19 cellular contexts compared by ENCODE assay signal in the genomic region with DNA sequence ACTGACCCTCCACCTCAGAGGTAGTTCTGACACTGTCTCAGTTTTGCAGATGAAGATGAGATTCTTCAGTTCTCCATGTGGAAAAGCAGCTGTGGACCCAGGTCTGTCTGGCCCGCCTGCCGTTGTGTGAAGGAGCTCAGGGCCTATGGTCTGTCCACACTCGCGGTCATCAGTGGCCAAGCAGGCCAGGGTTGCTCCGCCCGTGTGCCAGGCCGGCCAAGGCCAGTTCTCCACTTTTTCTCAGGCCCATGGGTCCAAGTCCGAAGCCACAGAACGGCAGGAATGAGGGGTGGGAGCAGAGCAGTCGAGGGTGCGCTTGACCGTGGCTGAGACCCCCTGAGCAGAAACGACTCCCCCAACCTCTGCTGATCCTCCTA. TPM values are rescaled to one million over a fixed set of nuclear protein-coding genes. Genes with fewer than 3 reads are reported as not detected.
DNase-seq lines count a peak whose midpoint lies in the region; ATAC-seq and TF ChIP-seq lines count a peak whose summit lies in the region.
"Had no signal": no experiment of that assay in that cellular context is flagged by ENCODE, and none has a peak within 500 bp of the region (broad histone marks: within the 10 kb centered on the region; RNA-seq: fewer than 3 reads in every experiment).

No MANE protein-coding gene starts in this region.

- H3K4me3 ChIP-seq in GM23338 (no peak overlapping the region), PC-9 (no peak overlapping the region), mesendoderm (ENCODE audit: low read length) (no peak overlapping the region)

- no peaks in the 10 kb centered on the region for H4K20me1 ChIP-seq in GM23338 (replicated peaks; ENCODE audit: insufficient read depth)
- no peaks in the 10 kb centered on the region for H4K20me1 ChIP-seq in PC-9 (ENCODE audit: insufficient read depth)

- BruUV-seq in PC-9 (replicated peaks; lab: Mats Ljungman, UMichigan): TSS peak; percentile 25

- H3K9me2 ChIP-seq in GM23338 (ENCODE audit: insufficient read depth): no peaks in the 10 kb centered on the region
- no peaks in the 10 kb centered on the region for H3K9me2 ChIP-seq in PC-9 (ENCODE audit: insufficient read depth)

- no peak overlapping the region for H2BK5ac ChIP-seq in mesendoderm (ENCODE audit: low read length)

- H3K27ac ChIP-seq in GM23338 (ENCODE audit: low read depth): no peak overlapping the region
- no peak overlapping the region for H3K27ac ChIP-seq in PC-9
- no peak overlapping the region for H3K27ac ChIP-seq in mesendoderm (ENCODE audit: low read depth, low read length)
- H3K27ac ChIP-seq: HL-60 had no signal

- H3K4ac ChIP-seq in mesendoderm (ENCODE audit: low read depth, low read length): no peak overlapping the region

- no peaks in the 10 kb centered on the region for H3K9me3 ChIP-seq in PC-9 (ENCODE audit: insufficient read depth, low read depth)
- H3K9me3 ChIP-seq: BE2C had no signal

- H3K36me3 Mint-ChIP-seq in GM23338 (ENCODE audit: low read depth): no peaks in the 10 kb centered on the region
- H3K36me3 Mint-ChIP-seq in type B pancreatic cell: peaks cover 6% of the 10 kb centered on the region

- POLR2A ChIA-PET in PC-9 (lab: Charles Lee; ENCODE audit: unreplicated experiment): no interaction called here

- TF ChIP-seq CTCF in GM23338 (conservative IDR thresholded peaks at IDR 0.05; ENCODE audit: low read depth in 2 of 2): no peak
- no peak for TF ChIP-seq CTCF in PC-9 (conservative IDR thresholded peaks at IDR 0.05)
- TF ChIP-seq CTCF in type B pancreatic cell (conservative IDR thresholded peaks at IDR 0.05): no peak

- no peak overlapping the region for H2BK15ac ChIP-seq in mesendoderm (replicated peaks; ENCODE audit: low read depth)

- H3F3A ChIP-seq in GM23338 (replicated peaks; ENCODE audit: low read depth): no peaks in the 10 kb centered on the region
- no peaks in the 10 kb centered on the region for H3F3A ChIP-seq in PC-9 (ENCODE audit: insufficient read depth, low read depth)

- H3K79me2 ChIP-seq in GM23338 (replicated peaks; ENCODE audit: insufficient read depth): no peaks in the 10 kb centered on the region
- no peaks in the 10 kb centered on the region for H3K79me2 ChIP-seq in PC-9 (ENCODE audit: low read depth)
- no peaks in the 10 kb centered on the region for H3K79me2 ChIP-seq in mesendoderm (ENCODE audit: control insufficient read depth, insufficient read depth, low read length)

- H3K27me3 ChIP-seq in GM23338 (ENCODE audit: insufficient read depth): peaks cover 4% of the 10 kb centered on the region; the same call in 1 of the 2 replicates
- H3K27me3 ChIP-seq in PC-9 (ENCODE audit: insufficient read depth, low read depth): no peaks in the 10 kb centered on the region
- H3K27me3 ChIP-seq in mesendoderm (ENCODE audit: insufficient read depth, low read length, poor library complexity): no peaks in the 10 kb centered on the region
- H3K27me3 ChIP-seq: BE2C had no signal

- DNase-seq in GM23338 (ENCODE audit: low spot score) (no peak), PC-9 (no peak), mesendoderm (no peak), type B pancreatic cell (ENCODE audit: extremely low spot score, unreplicated experiment) (no peak)
- DNase-seq: BE2C; GOT3; Kasumi-1; NCI-H1092 treated with DMSO at 0.1 percent for 48 hours; NCI-H1436 treated with DMSO at 0.1 percent for 48 hours; NCI-H2171 treated with DMSO at 0.1 percent for 48 hours; NCI-H446 treated with DMSO at 0.1 percent for 48 hours; NCI-H82; NK-92 treated with Interleukin-12 subunit alpha and Interleukin-12 subunit beta, amount 100 ng/mL, for 24 hours; SHP77; T-helper 1 cell had no signal

- no peak overlapping the region for H3K27ac Mint-ChIP-seq in GM23338
- peak overlapping the region; percentile 88 for H3K27ac Mint-ChIP-seq in type B pancreatic cell

- H3K4me1 Mint-ChIP-seq in GM23338: peaks cover 13% of the 10 kb centered on the region
- peaks cover 35% of the 10 kb centered on the region for H3K4me1 Mint-ChIP-seq in type B pancreatic cell (ENCODE audit: unreplicated experiment)

- no peak overlapping the region for H4K8ac ChIP-seq in mesendoderm (ENCODE audit: low read depth, low read length)

- CTCF ChIA-PET in PC-9 (lab: Charles Lee): interaction anchor here (0.6 kb wide), 1 partner anchor 636 kb away, joined by 4 read pairs; no protein-coding TSS in a partner anchor

- no CpG with 5 or more reads among the region's 13 CpGs for WGBS in mesendoderm (ENCODE audit: extremely low coverage, insufficient coverage, low lambda C conversion rate)

- no peaks in the 10 kb centered on the region for H3K79me1 ChIP-seq in mesendoderm (ENCODE audit: low read length)

- H3K18ac ChIP-seq in mesendoderm (ENCODE audit: low read length): no peak overlapping the region

- H3K36me3 ChIP-seq in GM23338 (ENCODE audit: insufficient read depth) (no peaks in the 10 kb centered on the region), PC-9 (ENCODE audit: low read depth) (no peaks in the 10 kb centered on the region), mesendoderm (ENCODE audit: control insufficient read depth, insufficient read depth, low read length) (no peaks in the 10 kb centered on the region)
- H3K36me3 ChIP-seq: BE2C had no signal

- peaks cover 3% of the 10 kb centered on the region; the same call in 1 of the 2 replicates for H3K4me1 ChIP-seq in GM23338 (ENCODE audit: insufficient read depth)
- peaks cover 6% of the 10 kb centered on the region; the same call in 1 of the 2 replicates for H3K4me1 ChIP-seq in PC-9 (replicated peaks; ENCODE audit: insufficient read depth)
- peaks cover 2% of the 10 kb centered on the region for H3K4me1 ChIP-seq in mesendoderm (ENCODE audit: control insufficient read depth, low read depth, low read length)
- H3K4me1 ChIP-seq: BE2C had no signal

- 0 out of 3 replicates have a peak, but pooled peaks cover 3% of the 10 kb centered on the region for H3K9me3 Mint-ChIP-seq in GM23338
- H3K9me3 Mint-ChIP-seq in type B pancreatic cell: peaks cover 5% of the 10 kb centered on the region

- H3K27me3 Mint-ChIP-seq in GM23338 (ENCODE audit: insufficient read depth, low read depth, poor library complexity): peaks cover 16% of the 10 kb centered on the region
- H3K27me3 Mint-ChIP-seq in type B pancreatic cell: no peaks in the 10 kb centered on the region

- peak overlapping the region; percentile 5 for H3K9ac ChIP-seq in mesendoderm (ENCODE audit: low read length)

- H4K5ac ChIP-seq in mesendoderm (ENCODE audit: low read length): no peak overlapping the region

- ATAC-seq in GM23338: no peak; the same call in 2 of the 3 replicates
- no peak for ATAC-seq in HG03354 (IDR thresholded peaks at IDR 0.05; ENCODE audit: poor library complexity, severe bottlenecking, unreplicated experiment)
- ATAC-seq in HG02623 (IDR thresholded peaks at IDR 0.05; ENCODE audit: unreplicated experiment): no peak
- no peak for ATAC-seq in GM18498 (IDR thresholded peaks at IDR 0.05; ENCODE audit: unreplicated experiment)

- no peak overlapping the region for H3K56ac ChIP-seq in mesendoderm (ENCODE audit: low read length)

- no peak overlapping the region for H2AK5ac ChIP-seq in mesendoderm (ENCODE audit: low read length)

- no peak overlapping the region; the same call in 2 of the 3 replicates for H3K4me3 Mint-ChIP-seq in GM23338
- peak overlapping the region; percentile 69 for H3K4me3 Mint-ChIP-seq in type B pancreatic cell

- no peak overlapping the region for H3K4me2 ChIP-seq in GM23338
- no peak overlapping the region for H3K4me2 ChIP-seq in PC-9
- no peak overlapping the region for H3K4me2 ChIP-seq in mesendoderm (ENCODE audit: low read length)

- H2AFZ ChIP-seq in GM23338 (peak overlapping the region; percentile 18; the same call in 1 of the 2 replicates), PC-9 (no peak overlapping the region)

- intact Hi-C loops in PC-9 (cut with micrococcal nuclease; ENCODE audit: unreplicated experiment): no loop called here

- no peak overlapping the region for H3K23ac ChIP-seq in mesendoderm (ENCODE audit: low read length)

- no peak overlapping the region for H2BK120ac ChIP-seq in mesendoderm (ENCODE audit: low read depth, low read length)

TF ChIP-seq in GM23338, 12 proteins besides CTCF, POLR2A, EP300 and RAD21 (continues in another document):
- TF ChIP-seq JUNB (IDR thresholded peaks at IDR 0.05; ENCODE audit: unreplicated experiment) (no peak), ZNF331 (CRISPR knock-in tag; IDR thresholded peaks at IDR 0.05; ENCODE audit: low read depth) (no peak), NANOG (IDR thresholded peaks at IDR 0.05; ENCODE audit: borderline replicate concordance) (no peak), ZNF114 (CRISPR knock-in tag; IDR thresholded peaks at IDR 0.05) (no peak), STAT1 (IDR thresholded peaks at IDR 0.05; ENCODE audit: unreplicated experiment) (no peak), POLR2AphosphoS5 (IDR thresholded peaks at IDR 0.05; ENCODE audit: low read depth) (no peak)

RNA-seq across cellular contexts. Expression of a gene that starts 8.6 kb away (rescaled TPM):
- total RNA-seq in GM23338 (2014; rRNA removed; shearing (Covaris generic)): 9.5 and 15.9 TPM in 2 replicates
- polyA plus RNA-seq in GM23338 (2016; fragmentation: Nextera tagmentation; extraction: Ambion mirVana): 15.2 and 15.3 TPM in 2 replicates
- not detected in 2 replicates for total RNA-seq in PC-9 (2021)
- polyA plus RNA-seq in mesendoderm (2013, experiment 1 of 2): 3.3 TPM
- polyA plus RNA-seq in mesendoderm (2013, experiment 2 of 2): 3.3 TPM
- 83.9 and 85.2 TPM in 2 replicates for total RNA-seq in type B pancreatic cell (ENCODE audit: low replicate concordance)

RNA-seq across cellular contexts. Expression of a gene that starts 33.7 kb away (rescaled TPM):
- total RNA-seq in GM23338 (2014; rRNA removed; shearing (Covaris generic)): 102 and 107 TPM in 2 replicates
- polyA plus RNA-seq in GM23338 (2016; fragmentation: Nextera tagmentation; extraction: Ambion mirVana): 376 and 393 TPM in 2 replicates
- total RNA-seq in PC-9 (2021): 145 and 179 TPM in 2 replicates
- polyA plus RNA-seq in mesendoderm (2013, experiment 1 of 2): 198 TPM
- 199 TPM for polyA plus RNA-seq in mesendoderm (2013, experiment 2 of 2)
- 164 and 201 TPM in 2 replicates for total RNA-seq in type B pancreatic cell (ENCODE audit: low replicate concordance)
